Comparison of ENCODE assay signal across 27 cellular contexts in the genomic region with DNA sequence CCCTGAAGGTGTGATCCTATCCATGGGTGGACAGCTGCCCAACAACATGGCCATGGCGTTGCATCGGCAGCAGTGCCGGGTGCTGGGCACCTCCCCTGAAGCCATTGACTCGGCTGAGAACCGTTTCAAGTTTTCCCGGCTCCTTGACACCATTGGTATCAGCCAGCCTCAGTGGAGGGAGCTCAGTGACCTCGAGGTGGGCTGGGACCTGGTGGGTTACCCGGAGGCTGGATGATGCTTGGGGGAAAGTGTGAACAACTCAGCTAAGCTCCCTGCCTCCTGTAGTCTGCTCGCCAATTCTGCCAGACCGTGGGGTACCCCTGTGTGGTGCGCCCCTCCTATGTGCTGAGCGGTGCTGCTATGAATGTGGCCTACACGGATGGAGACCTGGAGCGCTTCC. TPM values are rescaled to one million over a fixed set of nuclear protein-coding genes. Genes with fewer than 3 reads are reported as not detected.
"Had no signal": no experiment of that assay in that cellular context is flagged by ENCODE, and none has a peak within 500 bp of the region (broad histone marks: within the 10 kb centered on the region; RNA-seq: fewer than 3 reads in every experiment).

No MANE protein-coding gene starts in this region.

- H3K27me3 Mint-ChIP-seq: memory B cell; naive B cell; natural killer cell treated with Interleukin-12 subunit alpha and Interleukin-12 subunit beta and Interleukin-15 and Interleukin-18, amount 100 ng/mL, for 72 hours had no signal

- H3K9me3 ChIP-seq: gastrocnemius medialis, mucosa of descending colon, neutrophil, prostate gland, right atrium auricular region, suprapubic skin, transverse colon had no signal

- H2AFZ ChIP-seq: parathyroid adenoma had no signal

- H3K4me3 ChIP-seq: gastrocnemius medialis, lung, mucosa of descending colon, prostate gland, right atrium auricular region, suprapubic skin, transverse colon had no signal

- H3K27ac Mint-ChIP-seq: memory B cell; mesothelial cell of epicardium; naive B cell; natural killer cell treated with Interleukin-12 subunit alpha and Interleukin-12 subunit beta and Interleukin-15 and Interleukin-18, amount 100 ng/mL, for 72 hours; stimulated activated effector memory CD8-positive, alpha-beta T cell treated with anti-CD3 and anti-CD28 coated beads, Interleukin-12 subunit alpha, Interleukin-12 subunit beta, amount 100 ng/mL, for 72 hours had no signal

- H3K9me3 Mint-ChIP-seq: memory B cell; mesothelial cell of epicardium; naive B cell; natural killer cell treated with Interleukin-12 subunit alpha and Interleukin-12 subunit beta and Interleukin-15 and Interleukin-18, amount 100 ng/mL, for 72 hours; neural crest cell; stimulated activated effector memory CD8-positive, alpha-beta T cell treated with anti-CD3 and anti-CD28 coated beads, Interleukin-12 subunit alpha, Interleukin-12 subunit beta, amount 100 ng/mL, for 72 hours had no signal

- DNase-seq: cortex of kidney; foreskin fibroblast; gastrocnemius medialis; head of caudate nucleus; mucosa of descending colon; naive B cell; stimulated activated CD4-positive, alpha-beta T cell treated with anti-CD3 and anti-CD28 coated beads, Interleukin-2, amount 100 ng/mL, for 24 hours; stimulated activated CD4-positive, alpha-beta T cell treated with anti-CD3 and anti-CD28 coated beads, Interleukin-4, amount 100 ng/mL, for 24 hours; stimulated activated naive CD8-positive, alpha-beta T cell treated with anti-CD3 and anti-CD28 coated beads, Interleukin-15, Interleukin-2, amounts not matched to agents 100 U/mL and 50 U/mL, for 24 hours; transverse colon had no signal

- H3K79me2 ChIP-seq: parathyroid adenoma had no signal

- H3K4me1 Mint-ChIP-seq: memory B cell; mesothelial cell of epicardium; neural crest cell; stimulated activated effector memory CD8-positive, alpha-beta T cell treated with anti-CD3 and anti-CD28 coated beads, Interleukin-12 subunit alpha, Interleukin-12 subunit beta, amount 100 ng/mL, for 72 hours had no signal

- H3K27ac ChIP-seq: epithelial cell of prostate, gastrocnemius medialis, neutrophil, parathyroid adenoma, prostate gland, right atrium auricular region, suprapubic skin, transverse colon had no signal

- H3K4me1 ChIP-seq: gastrocnemius medialis, parathyroid adenoma, prostate gland, right atrium auricular region, suprapubic skin, transverse colon had no signal

- H3K4me3 Mint-ChIP-seq: memory B cell; mesothelial cell of epicardium; naive B cell; natural killer cell treated with Interleukin-12 subunit alpha and Interleukin-12 subunit beta and Interleukin-15 and Interleukin-18, amount 100 ng/mL, for 72 hours; neural crest cell; stimulated activated effector memory CD8-positive, alpha-beta T cell treated with anti-CD3 and anti-CD28 coated beads, Interleukin-12 subunit alpha, Interleukin-12 subunit beta, amount 100 ng/mL, for 72 hours had no signal

- ATAC-seq: esophagus mucosa; gastrocnemius medialis; mucosa of descending colon; natural killer cell treated with Interleukin-12 subunit alpha and Interleukin-12 subunit beta and Interleukin-15 and Interleukin-18, amount 100 ng/mL, for 72 hours; sciatic nerve; stimulated activated effector memory CD8-positive, alpha-beta T cell treated with anti-CD3 and anti-CD28 coated beads, Interleukin-12 subunit alpha, Interleukin-12 subunit beta, amount 100 ng/mL, for 72 hours; stimulated activated naive CD8-positive, alpha-beta T cell treated with anti-CD3 and anti-CD28 coated beads, Interleukin-15, Interleukin-2, amounts not matched to agents 100 U/mL and 50 U/mL, for 24 hours had no signal

- H3K27me3 ChIP-seq: gastrocnemius medialis, neutrophil, right atrium auricular region, suprapubic skin, transverse colon had no signal

RNA-seq across cellular contexts. Expression of a gene that starts 29.5 kb away (rescaled TPM):
- total RNA-seq: esophagus mucosa; liver; natural killer cell treated with Interleukin-12 subunit alpha and Interleukin-12 subunit beta and Interleukin-15 and Interleukin-18, amount 100 ng/mL, for 72 hours; omental fat pad; sciatic nerve; suprapubic skin; ureter had no signal

RNA-seq across cellular contexts. Expression of a gene that starts 41.9 kb away (rescaled TPM):
- total RNA-seq: esophagus mucosa; gastrocnemius medialis; liver; lung; natural killer cell treated with Interleukin-12 subunit alpha and Interleukin-12 subunit beta and Interleukin-15 and Interleukin-18, amount 100 ng/mL, for 72 hours; neural crest cell; sciatic nerve; suprapubic skin; transverse colon; ureter had no signal
